ENCODE assay signal across 8 cellular contexts in genomic region chr1:150151291-150152181, GRCh38. TPM values are rescaled to one million over a fixed set of nuclear protein-coding genes. Genes with fewer than 3 reads are reported as not detected.
DNase-seq lines count a peak whose midpoint lies in the region; ATAC-seq and TF ChIP-seq lines count a peak whose summit lies in the region.

No MANE protein-coding gene starts in this region.

- H3K4me1 ChIP-seq in thyroid gland, result peaks cover 0 to 17% of the 10 kb centered on the region in 2 donors

- WGBS in thyroid gland, 2 donors, result 66 to 70% methylated on average over 15 of the region's 15 CpGs

- POLR2A ChIA-PET in naive thymus-derived CD8-positive, alpha-beta T cell (lab: Charles Lee), result interaction anchor here (0.6 to 4.1 kb wide), 14 partner anchors 11 to 1211 kb away, joined by 3 to 87 read pairs (median 6); partner anchors contain the start of genes RPRD2 and VPS45

- ATAC-seq in GM21529 (IDR thresholded peaks at IDR 0.05; ENCODE audit: unreplicated experiment), result peak; percentile 33
- peak; percentile 51 to 72 for ATAC-seq in naive thymus-derived CD8-positive, alpha-beta T cell

- TF ChIP-seq CTCF in dorsolateral prefrontal cortex (IDR thresholded peaks at IDR 0.05 in 54 of 56, conservative IDR thresholded peaks at IDR 0.05 in 2 of 56; ENCODE audit: low read depth in 1 of 56, partially characterized antibody in 56 of 56) (no peak), thyroid gland (IDR thresholded peaks at IDR 0.05) (no peak)

- TF ChIP-seq POLR2A in thyroid gland (IDR thresholded peaks at IDR 0.05), result no peak

- peaks cover 54 to 79% (median 69%) of the 10 kb centered on the region in 4 donors for H3K4me1 Mint-ChIP-seq in naive thymus-derived CD8-positive, alpha-beta T cell

- H3K36me3 Mint-ChIP-seq in naive thymus-derived CD8-positive, alpha-beta T cell, result peaks cover 0 to 40% (median 14%) of the 10 kb centered on the region in 3 donors

- H3K27ac Mint-ChIP-seq in naive thymus-derived CD8-positive, alpha-beta T cell, result peak overlapping the region; percentile 92 to 99 (median 96)

- H3K27ac ChIP-seq in dorsolateral prefrontal cortex (peak overlapping the region in 57 of 59 donors; percentile 20 to 97 (median 86)), thyroid gland (peak overlapping the region in 2 of 3 donors; percentile 72 to 73)

- peaks cover 6 to 12% of the 10 kb centered on the region in 2 donors for H3K36me3 ChIP-seq in thyroid gland

- no peaks in the 10 kb centered on the region for H3K9me3 Mint-ChIP-seq in naive thymus-derived CD8-positive, alpha-beta T cell

- intact Hi-C loops in dorsolateral prefrontal cortex (cut with DNase I), result no loop called here
- intact Hi-C loops in thyroid gland (cut with DNase I), result no loop called here

- H3K4me3 ChIP-seq in dorsolateral prefrontal cortex, result peak overlapping the region; percentile 48 to 83 (median 71)
- H3K4me3 ChIP-seq in thyroid gland (replicated peaks in 1 of 3), result peak overlapping the region in 1 of 3 donors; percentile 77

- no peaks in the 10 kb centered on the region for H3K27me3 Mint-ChIP-seq in naive thymus-derived CD8-positive, alpha-beta T cell

- H3K4me3 Mint-ChIP-seq in naive thymus-derived CD8-positive, alpha-beta T cell, result peak overlapping the region; percentile 85 to 98 (median 94)

- no peaks in the 10 kb centered on the region for H3K9me3 ChIP-seq in thyroid gland

- H3K27me3 ChIP-seq in dorsolateral prefrontal cortex (no peaks in the 10 kb centered on the region), thyroid gland (no peaks in the 10 kb centered on the region)

- DNase-seq in activated CD4-positive, alpha-beta T cell treated with anti-CD3 and anti-CD28 coated beads for 1 hour, result peak; percentile 58
- no peak for DNase-seq in dorsolateral prefrontal cortex
- peak; percentile 31 to 88 (median 72) for DNase-seq in naive thymus-derived CD8-positive, alpha-beta T cell
- peak in 1 of 2 donors; percentile 18 for DNase-seq in thyroid gland
- DNase-seq in HuH-7.5 (ENCODE audit: low spot score), result no peak
- no peak for DNase-seq in foreskin melanocyte
- no peak for DNase-seq in SW480 (ENCODE audit: low spot score)

RNA-seq across cellular contexts. Expression of gene PLEKHO1, which starts 1.8 kb away (rescaled TPM):
- total RNA-seq in dorsolateral prefrontal cortex (100 to 1,000 TPM in 1 of 120 experiments, 10 to 100 TPM in 119; 30.1 to 103 (median 57.3) TPM), thyroid gland (10 to 100 TPM in 2 of 4 donors, 1 to 10 TPM in 2; 5.2 to 23.1 (median 14.2) TPM)
- total RNA-seq in naive thymus-derived CD8-positive, alpha-beta T cell, result 100 to 1,000 TPM; 135 to 137 TPM
- 10 to 100 TPM; 19.4 to 30.8 (median 30.4) TPM for polyA plus RNA-seq in naive thymus-derived CD8-positive, alpha-beta T cell

Comparison
In these comparisons a context has a peak if more than half of its experiments do, and no peak if none do; other contexts are left out.
1. DNase-seq: peak in activated CD4-positive, alpha-beta T cell treated with anti-CD3 and anti-CD28 coated beads for 1 hour (single experiment) and naive thymus-derived CD8-positive, alpha-beta T cell (10 of 10); none in dorsolateral prefrontal cortex (0 of 10), HuH-7.5 (single experiment), foreskin melanocyte (single experiment) and SW480 (single experiment).